Comparison of ENCODE assay signal across 16 cellular contexts in the genomic region with DNA sequence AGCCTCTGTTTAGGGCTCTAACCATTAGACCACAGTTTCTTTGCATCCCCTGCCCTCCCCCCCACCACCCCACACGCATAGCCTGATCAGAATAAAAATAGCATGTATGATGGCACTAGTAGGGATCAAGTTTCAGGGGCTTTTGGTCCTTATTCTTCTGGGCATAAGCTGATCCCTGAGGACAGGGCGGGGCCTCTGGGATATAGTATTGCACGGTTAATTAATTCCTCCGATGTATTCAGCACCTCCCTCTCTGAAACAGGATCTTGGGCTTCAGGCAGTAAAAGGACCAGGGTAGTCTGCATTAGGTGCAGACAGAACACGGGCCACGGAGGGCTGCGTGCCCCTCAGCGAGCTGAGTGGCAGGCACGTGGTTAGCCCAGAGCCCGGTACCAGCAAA. TPM values are rescaled to one million over a fixed set of nuclear protein-coding genes. Genes with fewer than 3 reads are reported as not detected.
"Had no signal": no experiment of that assay in that cellular context is flagged by ENCODE, and none has a peak within 500 bp of the region (broad histone marks: within the 10 kb centered on the region; RNA-seq: fewer than 3 reads in every experiment).

No MANE protein-coding gene starts in this region.

- H3K4me2 ChIP-seq: smooth muscle cell had no signal

- DNase-seq: activated CD8-positive, alpha-beta memory T cell treated with anti-CD3 and anti-CD28 coated beads for 24 hours; activated CD8-positive, alpha-beta memory T cell treated with anti-CD3 and anti-CD28 coated beads, Interleukin-2, amount 50 U/mL, for 4 hours; activated T-cell treated with anti-CD3 and anti-CD28 coated beads, Interleukin-2, amount 50 U/mL, for 24 hours; effector memory CD8-positive, alpha-beta T cell; hypothalamus; mesenchymal stem cell; naive B cell; nucleus accumbens; stimulated activated CD4-positive, alpha-beta T cell treated with anti-CD3 and anti-CD28 coated beads, Interleukin-15, amount 100 ng/mL, for 24 hours; stomach; T-helper 9 cell had no signal

- H3K27ac ChIP-seq: stomach, suprapubic skin, tibial nerve had no signal

- H3K4me1 ChIP-seq: stomach, suprapubic skin, tibial nerve had no signal

- H3K4me3 ChIP-seq: ascending aorta, smooth muscle cell, stomach, suprapubic skin, tibial nerve had no signal

- H3K27me3 ChIP-seq: ascending aorta, stomach, suprapubic skin, tibial nerve had no signal

- H3K9me3 ChIP-seq: ascending aorta, suprapubic skin, tibial nerve had no signal

RNA-seq across cellular contexts. Expression of a gene that starts 57.1 kb away (rescaled TPM):
- polyA plus RNA-seq: neural cell had no signal
